Comparison of ENCODE assay signal across 1 cellular context in the genomic region with DNA sequence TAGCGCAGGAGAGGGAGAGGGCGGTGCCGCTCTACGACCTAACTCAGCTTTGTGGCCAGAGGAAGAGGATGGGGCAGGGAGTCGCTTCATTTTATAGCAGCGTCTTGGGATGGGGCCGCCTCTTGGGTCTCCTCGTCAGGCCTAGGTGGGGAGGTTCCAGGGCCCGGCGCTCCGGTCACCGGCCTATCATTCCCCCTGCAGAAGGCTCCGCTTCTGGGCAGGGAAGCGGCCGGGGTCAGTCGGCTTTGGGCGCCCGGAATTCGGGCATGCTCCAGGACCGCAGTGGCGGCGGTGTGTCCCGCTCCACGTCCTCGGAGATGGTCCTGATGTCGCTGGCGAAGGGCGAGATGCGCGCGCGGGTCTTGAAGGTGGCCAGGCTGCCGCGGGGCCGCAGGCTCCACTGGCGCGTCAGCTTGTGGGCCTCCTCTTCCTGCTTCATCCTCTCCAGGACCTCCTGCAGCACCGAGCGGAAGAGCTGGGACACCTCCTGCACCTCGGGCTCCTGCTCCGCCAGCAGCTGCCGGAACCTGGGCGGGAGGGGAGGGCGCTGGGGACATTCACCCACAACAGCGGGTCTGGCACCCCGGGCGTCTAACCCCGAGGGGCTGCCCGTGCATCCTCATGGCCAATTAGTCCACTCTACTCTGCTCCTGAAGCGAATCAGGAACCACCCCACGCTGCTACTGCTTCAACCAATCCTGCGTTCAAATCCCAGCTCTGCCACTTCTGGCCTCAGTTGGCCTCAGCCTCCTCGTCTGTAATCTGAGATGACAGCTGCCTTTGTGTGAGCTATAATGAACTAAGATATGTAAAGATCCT.
TF ChIP-seq lines count a peak whose summit lies in the region.

No MANE protein-coding gene starts in this region.

TF ChIP-seq in GM23338, 12 proteins besides CTCF, POLR2A, EP300 and RAD21 (continued from another document):
- TF ChIP-seq, protein P1, sequence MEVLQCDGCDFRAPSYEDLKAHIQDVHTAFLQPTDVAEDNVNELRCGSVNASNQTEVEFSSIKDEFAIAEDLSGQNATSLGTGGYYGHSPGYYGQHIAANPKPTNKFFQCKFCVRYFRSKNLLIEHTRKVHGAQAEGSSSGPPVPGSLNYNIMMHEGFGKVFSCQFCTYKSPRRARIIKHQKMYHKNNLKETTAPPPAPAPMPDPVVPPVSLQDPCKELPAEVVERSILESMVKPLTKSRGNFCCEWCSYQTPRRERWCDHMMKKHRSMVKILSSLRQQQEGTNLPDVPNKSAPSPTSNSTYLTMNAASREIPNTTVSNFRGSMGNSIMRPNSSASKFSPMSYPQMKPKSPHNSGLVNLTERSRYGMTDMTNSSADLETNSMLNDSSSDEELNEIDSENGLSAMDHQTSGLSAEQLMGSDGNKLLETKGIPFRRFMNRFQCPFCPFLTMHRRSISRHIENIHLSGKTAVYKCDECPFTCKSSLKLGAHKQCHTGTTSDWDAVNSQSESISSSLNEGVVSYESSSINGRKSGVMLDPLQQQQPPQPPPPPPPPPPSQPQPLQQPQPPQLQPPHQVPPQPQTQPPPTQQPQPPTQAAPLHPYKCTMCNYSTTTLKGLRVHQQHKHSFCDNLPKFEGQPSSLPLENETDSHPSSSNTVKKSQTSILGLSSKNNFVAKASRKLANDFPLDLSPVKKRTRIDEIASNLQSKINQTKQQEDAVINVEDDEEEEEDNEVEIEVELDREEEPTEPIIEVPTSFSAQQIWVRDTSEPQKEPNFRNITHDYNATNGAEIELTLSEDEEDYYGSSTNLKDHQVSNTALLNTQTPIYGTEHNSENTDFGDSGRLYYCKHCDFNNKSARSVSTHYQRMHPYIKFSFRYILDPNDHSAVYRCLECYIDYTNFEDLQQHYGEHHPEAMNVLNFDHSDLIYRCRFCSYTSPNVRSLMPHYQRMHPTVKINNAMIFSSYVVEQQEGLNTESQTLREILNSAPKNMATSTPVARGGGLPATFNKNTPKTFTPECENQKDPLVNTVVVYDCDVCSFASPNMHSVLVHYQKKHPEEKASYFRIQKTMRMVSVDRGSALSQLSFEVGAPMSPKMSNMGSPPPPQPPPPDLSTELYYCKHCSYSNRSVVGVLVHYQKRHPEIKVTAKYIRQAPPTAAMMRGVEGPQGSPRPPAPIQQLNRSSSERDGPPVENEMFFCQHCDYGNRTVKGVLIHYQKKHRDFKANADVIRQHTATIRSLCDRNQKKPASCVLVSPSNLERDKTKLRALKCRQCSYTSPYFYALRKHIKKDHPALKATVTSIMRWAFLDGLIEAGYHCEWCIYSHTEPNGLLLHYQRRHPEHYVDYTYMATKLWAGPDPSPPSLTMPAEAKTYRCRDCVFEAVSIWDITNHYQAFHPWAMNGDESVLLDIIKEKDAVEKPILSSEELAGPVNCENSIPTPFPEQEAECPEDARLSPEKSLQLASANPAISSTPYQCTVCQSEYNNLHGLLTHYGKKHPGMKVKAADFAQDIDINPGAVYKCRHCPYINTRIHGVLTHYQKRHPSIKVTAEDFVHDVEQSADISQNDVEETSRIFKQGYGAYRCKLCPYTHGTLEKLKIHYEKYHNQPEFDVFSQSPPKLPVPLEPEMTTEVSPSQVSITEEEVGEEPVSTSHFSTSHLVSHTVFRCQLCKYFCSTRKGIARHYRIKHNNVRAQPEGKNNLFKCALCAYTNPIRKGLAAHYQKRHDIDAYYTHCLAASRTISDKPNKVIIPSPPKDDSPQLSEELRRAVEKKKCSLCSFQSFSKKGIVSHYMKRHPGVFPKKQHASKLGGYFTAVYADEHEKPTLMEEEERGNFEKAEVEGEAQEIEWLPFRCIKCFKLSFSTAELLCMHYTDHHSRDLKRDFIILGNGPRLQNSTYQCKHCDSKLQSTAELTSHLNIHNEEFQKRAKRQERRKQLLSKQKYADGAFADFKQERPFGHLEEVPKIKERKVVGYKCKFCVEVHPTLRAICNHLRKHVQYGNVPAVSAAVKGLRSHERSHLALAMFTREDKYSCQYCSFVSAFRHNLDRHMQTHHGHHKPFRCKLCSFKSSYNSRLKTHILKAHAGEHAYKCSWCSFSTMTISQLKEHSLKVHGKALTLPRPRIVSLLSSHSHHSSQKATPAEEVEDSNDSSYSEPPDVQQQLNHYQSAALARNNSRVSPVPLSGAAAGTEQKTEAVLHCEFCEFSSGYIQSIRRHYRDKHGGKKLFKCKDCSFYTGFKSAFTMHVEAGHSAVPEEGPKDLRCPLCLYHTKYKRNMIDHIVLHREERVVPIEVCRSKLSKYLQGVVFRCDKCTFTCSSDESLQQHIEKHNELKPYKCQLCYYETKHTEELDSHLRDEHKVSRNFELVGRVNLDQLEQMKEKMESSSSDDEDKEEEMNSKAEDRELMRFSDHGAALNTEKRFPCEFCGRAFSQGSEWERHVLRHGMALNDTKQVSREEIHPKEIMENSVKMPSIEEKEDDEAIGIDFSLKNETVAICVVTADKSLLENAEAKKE (CRISPR knock-in tag; IDR thresholded peaks at IDR 0.05), result no peak
- TF ChIP-seq JUNB (IDR thresholded peaks at IDR 0.05; ENCODE audit: unreplicated experiment) (no peak), STAT1 (IDR thresholded peaks at IDR 0.05; ENCODE audit: unreplicated experiment) (no peak), EZH2phosphoT487 (IDR thresholded peaks at IDR 0.05; ENCODE audit: unreplicated experiment) (no peak), POLR2AphosphoS5 (IDR thresholded peaks at IDR 0.05; ENCODE audit: low read depth) (no peak)
- TF ChIP-seq, protein P2, sequence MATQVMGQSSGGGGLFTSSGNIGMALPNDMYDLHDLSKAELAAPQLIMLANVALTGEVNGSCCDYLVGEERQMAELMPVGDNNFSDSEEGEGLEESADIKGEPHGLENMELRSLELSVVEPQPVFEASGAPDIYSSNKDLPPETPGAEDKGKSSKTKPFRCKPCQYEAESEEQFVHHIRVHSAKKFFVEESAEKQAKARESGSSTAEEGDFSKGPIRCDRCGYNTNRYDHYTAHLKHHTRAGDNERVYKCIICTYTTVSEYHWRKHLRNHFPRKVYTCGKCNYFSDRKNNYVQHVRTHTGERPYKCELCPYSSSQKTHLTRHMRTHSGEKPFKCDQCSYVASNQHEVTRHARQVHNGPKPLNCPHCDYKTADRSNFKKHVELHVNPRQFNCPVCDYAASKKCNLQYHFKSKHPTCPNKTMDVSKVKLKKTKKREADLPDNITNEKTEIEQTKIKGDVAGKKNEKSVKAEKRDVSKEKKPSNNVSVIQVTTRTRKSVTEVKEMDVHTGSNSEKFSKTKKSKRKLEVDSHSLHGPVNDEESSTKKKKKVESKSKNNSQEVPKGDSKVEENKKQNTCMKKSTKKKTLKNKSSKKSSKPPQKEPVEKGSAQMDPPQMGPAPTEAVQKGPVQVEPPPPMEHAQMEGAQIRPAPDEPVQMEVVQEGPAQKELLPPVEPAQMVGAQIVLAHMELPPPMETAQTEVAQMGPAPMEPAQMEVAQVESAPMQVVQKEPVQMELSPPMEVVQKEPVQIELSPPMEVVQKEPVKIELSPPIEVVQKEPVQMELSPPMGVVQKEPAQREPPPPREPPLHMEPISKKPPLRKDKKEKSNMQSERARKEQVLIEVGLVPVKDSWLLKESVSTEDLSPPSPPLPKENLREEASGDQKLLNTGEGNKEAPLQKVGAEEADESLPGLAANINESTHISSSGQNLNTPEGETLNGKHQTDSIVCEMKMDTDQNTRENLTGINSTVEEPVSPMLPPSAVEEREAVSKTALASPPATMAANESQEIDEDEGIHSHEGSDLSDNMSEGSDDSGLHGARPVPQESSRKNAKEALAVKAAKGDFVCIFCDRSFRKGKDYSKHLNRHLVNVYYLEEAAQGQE (IDR thresholded peaks at IDR 0.05; ENCODE audit: unreplicated experiment), result no peak
